ENCODE assay signal across 29 cellular contexts in genomic region chr7:71208881-71209280, GRCh38.
"Had no signal": no experiment of that assay in that cellular context is flagged by ENCODE, and none has a peak within 500 bp of the region (broad histone marks: within the 10 kb centered on the region; RNA-seq: fewer than 3 reads in every experiment).

No MANE protein-coding gene starts in this region.

- H3K4me3 Mint-ChIP-seq: activated CD4-positive, alpha-beta memory T cell treated with anti-CD3 and anti-CD28 coated beads for 36 hours; activated CD4-positive, alpha-beta T cell treated with anti-CD3 and anti-CD28 coated beads, Interleukin-2, amount 10 ng/mL, durations not matched to agents 24 days and 14 days; activated naive CD4-positive, alpha-beta T cell treated with anti-CD3 and anti-CD28 coated beads, Interleukin-2, amount 10 ng/mL, durations not matched to agents 7 days and 5 days; activated naive CD8-positive, alpha-beta T cell treated with anti-CD3 and anti-CD28 coated beads, Interleukin-2, amount 10 ng/mL, durations not matched to agents 7 days and 5 days; activated T-helper 1 cell treated with anti-CD3 and anti-CD28 coated beads, Interleukin-12 subunit alpha, Interleukin-12 subunit beta, Interleukin-2, Interleukin-4 antibody, amounts not matched to agents 30 ng/mL and 10 ng/mL and 1 ng/mL, durations not matched to agents 14 hours and 24 hours and 36 hours; brain; effector memory CD8-positive, alpha-beta T cell; naive B cell; nephron progenitor cell; T-helper 1 cell treated with Interleukin-12 subunit alpha and Interleukin-12 subunit beta and Interleukin-4 antibody, amounts not matched to agents 30 μg/mL and 1 μg/mL, for 36 hours had no signal

- H3K27ac ChIP-seq: ascending aorta, cardiac muscle cell, coronary artery, foreskin keratinocyte, neutrophil, right lobe of liver, testis, transverse colon, WERI-Rb-1 had no signal

- H3K4me1 Mint-ChIP-seq: activated CD4-positive, alpha-beta T cell treated with anti-CD3 and anti-CD28 coated beads, Interleukin-2, amount 10 ng/mL, durations not matched to agents 24 days and 14 days; activated naive CD4-positive, alpha-beta T cell treated with anti-CD3 and anti-CD28 coated beads, Interleukin-2, amount 10 ng/mL, durations not matched to agents 7 days and 5 days; activated naive CD8-positive, alpha-beta T cell treated with anti-CD3 and anti-CD28 coated beads, Interleukin-2, amount 10 ng/mL, durations not matched to agents 7 days and 5 days; naive B cell had no signal

- H3K9me3 ChIP-seq: neutrophil, right lobe of liver, testis, transverse colon had no signal

- H3K36me3 Mint-ChIP-seq: activated CD4-positive, alpha-beta memory T cell treated with anti-CD3 and anti-CD28 coated beads for 36 hours; activated naive CD4-positive, alpha-beta T cell treated with anti-CD3 and anti-CD28 coated beads, Interleukin-2, amount 10 ng/mL, durations not matched to agents 7 days and 5 days; activated naive CD8-positive, alpha-beta T cell treated with anti-CD3 and anti-CD28 coated beads, Interleukin-2, amount 10 ng/mL, durations not matched to agents 7 days and 5 days; naive B cell had no signal

- H3K27me3 ChIP-seq: ascending aorta, cardiac muscle cell, foreskin keratinocyte, neutrophil, right lobe of liver, testis, transverse colon had no signal

- H3K4me1 ChIP-seq: ascending aorta, foreskin keratinocyte, right lobe of liver, testis, transverse colon had no signal

- H3K4me3 ChIP-seq: ascending aorta, cardiac muscle cell, coronary artery, right lobe of liver, testis, transverse colon had no signal

- H3K27ac Mint-ChIP-seq: activated CD4-positive, alpha-beta memory T cell treated with anti-CD3 and anti-CD28 coated beads for 36 hours; activated CD4-positive, alpha-beta T cell treated with anti-CD3 and anti-CD28 coated beads, Interleukin-2, amount 10 ng/mL, durations not matched to agents 24 days and 14 days; activated naive CD4-positive, alpha-beta T cell treated with anti-CD3 and anti-CD28 coated beads, Interleukin-2, amount 10 ng/mL, durations not matched to agents 7 days and 5 days; activated naive CD8-positive, alpha-beta T cell treated with anti-CD3 and anti-CD28 coated beads, Interleukin-2, amount 10 ng/mL, durations not matched to agents 7 days and 5 days; activated T-helper 1 cell treated with anti-CD3 and anti-CD28 coated beads, Interleukin-12 subunit alpha, Interleukin-12 subunit beta, Interleukin-2, Interleukin-4 antibody, amounts not matched to agents 30 ng/mL and 10 ng/mL and 1 ng/mL, durations not matched to agents 14 hours and 24 hours and 36 hours; brain; effector memory CD8-positive, alpha-beta T cell; naive B cell; nephron progenitor cell; T-helper 1 cell treated with Interleukin-12 subunit alpha and Interleukin-12 subunit beta and Interleukin-4 antibody, amounts not matched to agents 30 μg/mL and 1 μg/mL, for 36 hours had no signal

- H3K36me3 ChIP-seq: ascending aorta, cardiac muscle cell, neutrophil, right lobe of liver, transverse colon, WERI-Rb-1 had no signal

- H3K27me3 Mint-ChIP-seq: activated CD4-positive, alpha-beta memory T cell treated with anti-CD3 and anti-CD28 coated beads for 36 hours; activated CD4-positive, alpha-beta T cell treated with anti-CD3 and anti-CD28 coated beads, Interleukin-2, amount 10 ng/mL, durations not matched to agents 24 days and 14 days; activated naive CD4-positive, alpha-beta T cell treated with anti-CD3 and anti-CD28 coated beads, Interleukin-2, amount 10 ng/mL, durations not matched to agents 7 days and 5 days; activated naive CD8-positive, alpha-beta T cell treated with anti-CD3 and anti-CD28 coated beads, Interleukin-2, amount 10 ng/mL, durations not matched to agents 7 days and 5 days; effector memory CD8-positive, alpha-beta T cell; naive B cell had no signal

- DNase-seq: activated CD4-positive, alpha-beta memory T cell treated with anti-CD3 and anti-CD28 coated beads for 36 hours; activated CD4-positive, alpha-beta T cell treated with anti-CD3 and anti-CD28 coated beads, Interleukin-2, amount 10 ng/mL, durations not matched to agents 24 days and 14 days; activated CD4-positive, CD25-positive, alpha-beta regulatory T cell treated with anti-CD3 and anti-CD28 coated beads, Interleukin-2, amount 50 U/mL, for 72 hours; activated CD8-positive, alpha-beta memory T cell treated with anti-CD3 and anti-CD28 coated beads, Interleukin-2, amount 50 U/mL, for 4 hours; activated effector memory CD4-positive, alpha-beta T cell treated with anti-CD3 and anti-CD28 coated beads, Interleukin-2, amount 50 U/mL, for 16 hours; activated naive CD4-positive, alpha-beta T cell treated with anti-CD3 and anti-CD28 coated beads, Interleukin-2, amount 10 ng/mL, durations not matched to agents 7 days and 5 days; activated naive CD8-positive, alpha-beta T cell treated with anti-CD3 and anti-CD28 coated beads, Interleukin-2, amount 10 ng/mL, durations not matched to agents 7 days and 5 days; activated T-cell treated with anti-CD3 and anti-CD28 coated beads, Interleukin-2, amount 50 U/mL, for 1 hour; effector memory CD8-positive, alpha-beta T cell; foreskin keratinocyte; islet precursor cell; left cardiac atrium; mammary epithelial cell; naive B cell; nephron progenitor cell; right lobe of liver; stimulated activated CD4-positive, alpha-beta T cell treated with anti-CD3 and anti-CD28 coated beads, Interleukin-2, amount 100 ng/mL, for 48 hours; stimulated activated naive CD4-positive, alpha-beta T cell treated with Interleukin-2 at 50 U/mL for 16 hours; T-helper 9 cell; testis; transverse colon; WERI-Rb-1 had no signal

- ATAC-seq: effector memory CD8-positive, alpha-beta T cell; foreskin keratinocyte; left cardiac atrium; right lobe of liver had no signal
